Comparison of ENCODE assay signal across 9 cellular contexts in genomic region chr13:63124863-63125262, GRCh38.
A peak's percentile ranks its signal among the peaks of the same experiment; 100 is the strongest.
DNase-seq lines count a peak whose midpoint lies in the region; ATAC-seq, FAIRE-seq and TF ChIP-seq lines count a peak whose summit lies in the region.
"Had no signal": no experiment of that assay in that cellular context is flagged by ENCODE, and none has a peak within 500 bp of the region (broad histone marks: within the 10 kb centered on the region; RNA-seq: fewer than 3 reads in every experiment).

No MANE protein-coding gene starts in this region.

- H3K4me3 Mint-ChIP-seq in stimulated activated effector memory CD8-positive, alpha-beta T cell treated with anti-CD3 and anti-CD28 coated beads, Interleukin-12 subunit alpha, Interleukin-12 subunit beta, amount 100 ng/mL, for 72 hours: no peak overlapping the region
- H3K4me3 Mint-ChIP-seq: activated naive CD8-positive, alpha-beta T cell treated with anti-CD3 and anti-CD28 coated beads for 36 hours had no signal

- no peak overlapping the region for H3K9ac ChIP-seq in kidney (ENCODE audit: low read length in 2 of 2)

- no peak for ATAC-seq in GM18867 (IDR thresholded peaks at IDR 0.05; ENCODE audit: unreplicated experiment)
- ATAC-seq in stimulated activated effector memory CD8-positive, alpha-beta T cell treated with anti-CD3 and anti-CD28 coated beads, Interleukin-12 subunit alpha, Interleukin-12 subunit beta, amount 100 ng/mL, for 72 hours: no peak
- no peak for ATAC-seq in HG03521 (IDR thresholded peaks at IDR 0.05; ENCODE audit: unreplicated experiment)

- no peaks in the 10 kb centered on the region for H3K4me1 ChIP-seq in kidney (ENCODE audit: control insufficient read depth in 1 of 2, insufficient read depth in 1 of 2, low read depth in 1 of 2, low read length in 2 of 2)

- intact Hi-C loops in kidney (cut with DNase I): no loop called here

- peak; percentile 49 for TF ChIP-seq RAD21 in Ishikawa (IDR thresholded peaks at IDR 0.05; ENCODE audit: low read depth)

- peak; percentile 23; the same call in 1 of the 2 replicates for TF ChIP-seq CTCF in BJ (IDR thresholded peaks at IDR 0.05; ENCODE audit: insufficient read depth, low read depth, low read length)
- no peak for TF ChIP-seq CTCF in kidney (IDR thresholded peaks at IDR 0.05; ENCODE audit: borderline replicate concordance, extremely low read depth, insufficient read depth)

- no peaks in the 10 kb centered on the region for H3K36me3 ChIP-seq in BJ (ENCODE audit: control insufficient read depth, insufficient read depth, low read length)
- no peaks in the 10 kb centered on the region for H3K36me3 ChIP-seq in kidney (ENCODE audit: control insufficient read depth in 1 of 2, insufficient read depth in 2 of 2, low read length in 2 of 2)

- no peak for TF ChIP-seq EP300 in Ishikawa (IDR thresholded peaks at IDR 0.05; ENCODE audit: borderline replicate concordance)

- no peak overlapping the region for H3K27ac Mint-ChIP-seq in stimulated activated effector memory CD8-positive, alpha-beta T cell treated with anti-CD3 and anti-CD28 coated beads, Interleukin-12 subunit alpha, Interleukin-12 subunit beta, amount 100 ng/mL, for 72 hours
- H3K27ac Mint-ChIP-seq: activated naive CD8-positive, alpha-beta T cell treated with anti-CD3 and anti-CD28 coated beads for 36 hours had no signal

- H3K27ac ChIP-seq in kidney (ENCODE audit: low read depth in 2 of 2, low read length in 2 of 2): no peak overlapping the region

- POLR2A ChIA-PET in BJ (lab: Charles Lee): no interaction called here

- CTCF ChIA-PET in BJ (lab: Yijun Ruan, JAX): interaction anchor here (0.8 to 1.2 kb wide), 2 partner anchors 407 to 419 kb away, joined by 3 to 4 read pairs; no protein-coding TSS in a partner anchor

- FAIRE-seq in kidney (lab: Jason Lieb, UNC): peak; percentile 68

- no peaks in the 10 kb centered on the region for H3K4me1 Mint-ChIP-seq in stimulated activated effector memory CD8-positive, alpha-beta T cell treated with anti-CD3 and anti-CD28 coated beads, Interleukin-12 subunit alpha, Interleukin-12 subunit beta, amount 100 ng/mL, for 72 hours
- H3K4me1 Mint-ChIP-seq: activated naive CD8-positive, alpha-beta T cell treated with anti-CD3 and anti-CD28 coated beads for 36 hours had no signal

- no peaks in the 10 kb centered on the region for H3K9me3 ChIP-seq in kidney (ENCODE audit: control insufficient read depth in 1 of 2, low read length in 2 of 2)

- no peaks in the 10 kb centered on the region for H3K27me3 ChIP-seq in BJ (ENCODE audit: control insufficient read depth, insufficient read depth, low read length)

- H3K36me3 Mint-ChIP-seq in stimulated activated effector memory CD8-positive, alpha-beta T cell treated with anti-CD3 and anti-CD28 coated beads, Interleukin-12 subunit alpha, Interleukin-12 subunit beta, amount 100 ng/mL, for 72 hours: no peaks in the 10 kb centered on the region
- H3K36me3 Mint-ChIP-seq: activated naive CD8-positive, alpha-beta T cell treated with anti-CD3 and anti-CD28 coated beads for 36 hours had no signal

- H3K9me3 Mint-ChIP-seq in stimulated activated effector memory CD8-positive, alpha-beta T cell treated with anti-CD3 and anti-CD28 coated beads, Interleukin-12 subunit alpha, Interleukin-12 subunit beta, amount 100 ng/mL, for 72 hours: peaks cover 17% of the 10 kb centered on the region
- H3K9me3 Mint-ChIP-seq: activated naive CD8-positive, alpha-beta T cell treated with anti-CD3 and anti-CD28 coated beads for 36 hours had no signal

- DNase-seq in BJ (ENCODE audit: low read depth) (no peak), SW480 (ENCODE audit: low spot score) (peak; percentile 43), kidney (no peak), CD1c-positive myeloid dendritic cell (ENCODE audit: extremely low spot score) (no peak)
- no peak for DNase-seq in stimulated activated effector memory CD8-positive, alpha-beta T cell treated with anti-CD3 and anti-CD28 coated beads, Interleukin-12 subunit alpha, Interleukin-12 subunit beta, amount 100 ng/mL, for 72 hours (ENCODE audit: low spot score in 2 of 2)
- DNase-seq: activated naive CD8-positive, alpha-beta T cell treated with anti-CD3 and anti-CD28 coated beads for 36 hours had no signal

- no peak overlapping the region for H3K4me3 ChIP-seq in BJ (ENCODE audit: low read depth, low read length)
- H3K4me3 ChIP-seq in kidney (ENCODE audit: low read length in 2 of 2): no peak overlapping the region

TF ChIP-seq in Ishikawa, 13 proteins besides CTCF, POLR2A, EP300 and RAD21:
- TF ChIP-seq FOXM1 (IDR thresholded peaks at IDR 0.05; ENCODE audit: borderline replicate concordance, low read depth) (no peak), TEAD4 (IDR thresholded peaks at IDR 0.05) (no peak), TAF1 (IDR thresholded peaks at IDR 0.05; ENCODE audit: low read depth) (no peak), CEBPB (IDR thresholded peaks at IDR 0.05) (no peak), ZBTB7A (IDR thresholded peaks at IDR 0.05; ENCODE audit: low read depth) (no peak), TCF12 (IDR thresholded peaks at IDR 0.05; ENCODE audit: low read depth) (no peak), YY1 (IDR thresholded peaks at IDR 0.05; ENCODE audit: low read depth) (no peak), MAX (IDR thresholded peaks at IDR 0.05) (no peak), REST (IDR thresholded peaks at IDR 0.05; ENCODE audit: low read depth) (no peak), CREB1 (IDR thresholded peaks at IDR 0.05; ENCODE audit: low read depth) (no peak), EGR1 (IDR thresholded peaks at IDR 0.05) (no peak), NFIC (IDR thresholded peaks at IDR 0.05) (no peak), USF1 (IDR thresholded peaks at IDR 0.05) (no peak)
